In genomic region chr11:121024989-121025388, GRCh38 we compare ENCODE assay signal across 8 cellular contexts. TPM values are rescaled to one million over a fixed set of nuclear protein-coding genes. Genes with fewer than 3 reads are reported as not detected.
A peak's percentile ranks its signal among the peaks of the same experiment; 100 is the strongest.
DNase-seq lines count a peak whose midpoint lies in the region; ATAC-seq, FAIRE-seq and TF ChIP-seq lines count a peak whose summit lies in the region.

No MANE protein-coding gene starts in this region.

- no peak overlapping the region for H2AFZ ChIP-seq in keratinocyte (ENCODE audit: control insufficient read depth, low read length)

- no peaks in the 10 kb centered on the region for H4K20me1 ChIP-seq in keratinocyte (ENCODE audit: control insufficient read depth, extremely low read depth, insufficient read depth, low read length)

- H3K27ac ChIP-seq in keratinocyte (ENCODE audit: control insufficient read depth, insufficient read depth, low read length) (peak overlapping the region; percentile 67), tibial nerve (no peak overlapping the region), colonic mucosa (no peak overlapping the region)

- intact Hi-C loops in colonic mucosa (cut with DNase I): no loop called here

- H3K4me1 Mint-ChIP-seq in HFFc6 (ENCODE audit: low read depth): peaks cover 22% of the 10 kb centered on the region

- H3K9ac ChIP-seq in keratinocyte (ENCODE audit: control insufficient read depth, extremely low read depth, insufficient read depth, low read length) (peak overlapping the region; percentile 81), colonic mucosa (ENCODE audit: low read depth in 2 of 2, low read length in 2 of 2) (peak overlapping the region in 1 of 2 donors; percentile 58)

- peak; percentile 39 for FAIRE-seq in keratinocyte (lab: Jason Lieb, UNC)

- DNase-seq in AG10803 (ENCODE audit: low read depth): peak; percentile 42
- peak; percentile 19 for DNase-seq in HFFc6
- no peak for DNase-seq in astrocyte of the cerebellum (ENCODE audit: low read depth)
- peak; percentile 13 for DNase-seq in keratinocyte (ENCODE audit: low read depth, low spot score)
- DNase-seq in tibial nerve (ENCODE audit: low spot score in 2 of 2): no peak
- no peak for DNase-seq in colonic mucosa

- no peaks in the 10 kb centered on the region for H3K9me3 ChIP-seq in keratinocyte (ENCODE audit: control insufficient read depth, low read depth, low read length)
- H3K9me3 ChIP-seq in tibial nerve: no peaks in the 10 kb centered on the region
- H3K9me3 ChIP-seq in colonic mucosa: no peaks in the 10 kb centered on the region

- H3K27ac Mint-ChIP-seq in HFFc6: peak overlapping the region; percentile 81

- H3K27me3 ChIP-seq in keratinocyte (ENCODE audit: control insufficient read depth, extremely low read depth, insufficient read depth, low read length): no peaks in the 10 kb centered on the region
- H3K27me3 ChIP-seq in tibial nerve: no peaks in the 10 kb centered on the region
- H3K27me3 ChIP-seq in colonic mucosa: no peaks in the 10 kb centered on the region

- TF ChIP-seq EP300 in tibial nerve (IDR thresholded peaks at IDR 0.05): no peak

- peaks cover 30% of the 10 kb centered on the region for H3K79me2 ChIP-seq in keratinocyte (ENCODE audit: control insufficient read depth, insufficient read depth, low read length)

- TF ChIP-seq CTCF in AG10803 (conservative IDR thresholded peaks at IDR 0.05; ENCODE audit: low read length) (no peak), HFFc6 (IDR thresholded peaks at IDR 0.05) (no peak), astrocyte of the cerebellum (IDR thresholded peaks at IDR 0.05; ENCODE audit: low read depth, low read length, missing control alignments) (no peak), keratinocyte (optimal IDR thresholded peaks at IDR 0.05 in 1 of 3, IDR thresholded peaks at IDR 0.05 in 1 of 3, conservative IDR thresholded peaks at IDR 0.05 in 1 of 3; ENCODE audit: extremely low read depth in 1 of 3, insufficient read depth in 2 of 3, low read length in 3 of 3) (no peak), tibial nerve (IDR thresholded peaks at IDR 0.05) (no peak), colonic mucosa (IDR thresholded peaks at IDR 0.05) (no peak)

- H3K9me3 Mint-ChIP-seq in HFFc6: no peaks in the 10 kb centered on the region

- H3K4me1 ChIP-seq in keratinocyte (ENCODE audit: control insufficient read depth, extremely low read depth, insufficient read depth, low read length) (peaks cover 9% of the 10 kb centered on the region), tibial nerve (peaks cover 0 to 25% (median 10%) of the 10 kb centered on the region in 4 donors), colonic mucosa (no peaks in the 10 kb centered on the region)

- in situ Hi-C loops in astrocyte of the cerebellum (cut with HindIII; ENCODE audit: low sequenced_read_pairs): no loop called here

- 50 to 56% methylated on average over 3 of the region's 3 CpGs for WGBS in tibial nerve, 2 donors

- dilution Hi-C loops in keratinocyte (cut with MboI; ENCODE audit: extremely low pct_ligation_motif_present, low sequenced_read_pairs): no loop called here

- H3K27me3 Mint-ChIP-seq in HFFc6 (ENCODE audit: insufficient read depth): no peaks in the 10 kb centered on the region; the same call in 1 of the 2 replicates

- no peak for TF ChIP-seq POLR2A in tibial nerve (IDR thresholded peaks at IDR 0.05)

- no peaks in the 10 kb centered on the region for H3K36me3 Mint-ChIP-seq in HFFc6 (ENCODE audit: low read depth)

- peak overlapping the region; percentile 98 for H3K4me2 ChIP-seq in keratinocyte (ENCODE audit: control insufficient read depth, extremely low read depth, insufficient read depth, low read depth, low read length)

- peak overlapping the region; percentile 93 for H3K4me3 Mint-ChIP-seq in HFFc6

- no peaks in the 10 kb centered on the region for H3K9me1 ChIP-seq in keratinocyte (ENCODE audit: control insufficient read depth, extremely low read depth, insufficient read depth, low read length)

- H3K36me3 ChIP-seq in keratinocyte (ENCODE audit: control insufficient read depth in 2 of 2, extremely low read depth in 1 of 2, insufficient read depth in 2 of 2, low read length in 2 of 2): no peaks in the 10 kb centered on the region
- H3K36me3 ChIP-seq in tibial nerve: no peaks in the 10 kb centered on the region
- no peaks in the 10 kb centered on the region for H3K36me3 ChIP-seq in colonic mucosa

- ATAC-seq in GM19035 (IDR thresholded peaks at IDR 0.05; ENCODE audit: unreplicated experiment) (no peak), HG02973 (IDR thresholded peaks at IDR 0.05; ENCODE audit: unreplicated experiment) (no peak)

- H3K4me3 ChIP-seq in AG10803 (ENCODE audit: low read length) (peak overlapping the region; percentile 94), astrocyte of the cerebellum (ENCODE audit: low read depth, low read length) (peak overlapping the region; percentile 80), keratinocyte (ENCODE audit: control insufficient read depth in 2 of 3, extremely low read depth in 1 of 3, insufficient read depth in 2 of 3, low read depth in 1 of 3, low read length in 3 of 3) (peak overlapping the region; percentile 74 to 84 (median 82)), tibial nerve (peak overlapping the region; percentile 56 to 91 (median 68)), colonic mucosa (no peak overlapping the region)

RNA-seq across cellular contexts. Expression of gene TBCEL, which starts 1.1 kb away (rescaled TPM):
- 10 to 100 TPM; 15.0 to 23.4 (median 18.2) TPM for total RNA-seq in HFFc6 (2021; fragmentation: NEBNext Ultra II Directional; extraction: Animal tissue kit (Norgen Biotek cat#: 25700))
- 9.6 to 15.1 TPM (median 10.1 TPM) in 3 replicates for polyA plus RNA-seq in keratinocyte
- polyA plus RNA-seq in keratinocyte (2011; ENCODE audit: low read depth): 15.3 TPM
- 8.8 and 18.7 TPM in 2 replicates for polyA plus RNA-seq in keratinocyte (2011; cell fraction: cytosol; rRNA removed)
- 20.2 and 22.3 TPM in 2 replicates for polyA plus RNA-seq in keratinocyte (2011; cell fraction: nucleus; rRNA removed)
- polyA plus RNA-seq in keratinocyte (2012; ENCODE audit: low replicate concordance): 4.7 and 6.4 TPM in 2 replicates
- 3.3 to 33.7 TPM (median 32.5 TPM) in 3 replicates for polyA minus RNA-seq in keratinocyte
- 8.2 TPM for polyA minus RNA-seq in keratinocyte (2011; cell fraction: cytosol; rRNA and poly(A)+ RNA removed)
- polyA minus RNA-seq in keratinocyte (2011; cell fraction: nucleus; rRNA and poly(A)+ RNA removed): 14.0 and 29.8 TPM in 2 replicates
- total RNA-seq in tibial nerve (10 to 100 TPM; 17.1 to 24.7 (median 20.6) TPM), colonic mucosa (10 to 100 TPM in 1 of 2 donors, 1 to 10 TPM in 1; 7.5 to 10.1 TPM)

Comparison
In these comparisons a context has a peak if more than half of its experiments do, and no peak if none do; other contexts are left out.
1. DNase-seq: peak in AG10803 (single experiment), HFFc6 (single experiment) and keratinocyte (single experiment); none in astrocyte of the cerebellum (single experiment), tibial nerve (0 of 2) and colonic mucosa (single experiment).